ENCODE assay signal across 26 cellular contexts in genomic region chr17:34365340-34365739, GRCh38. TPM values are rescaled to one million over a fixed set of nuclear protein-coding genes. Genes with fewer than 3 reads are reported as not detected.
DNase-seq lines count a peak whose midpoint lies in the region; ATAC-seq and TF ChIP-seq lines count a peak whose summit lies in the region.
"Had no signal": no experiment of that assay in that cellular context is flagged by ENCODE, and none has a peak within 500 bp of the region (broad histone marks: within the 10 kb centered on the region; RNA-seq: fewer than 3 reads in every experiment).

No MANE protein-coding gene starts in this region.

- POLR2A ChIA-PET in naive thymus-derived CD8-positive, alpha-beta T cell (lab: Charles Lee) = no interaction called here

- DNase-seq in CMK (ENCODE audit: low read depth) (peak; percentile 31), GM12865 (ENCODE audit: low read depth) (peak; percentile 28), NB4 (ENCODE audit: low read depth) (peak; percentile 84), SHP77 (lab: John Stamatoyannopoulos, UW) (no peak), NCI-H1436 treated with DMSO at 0.1 percent for 48 hours (lab: John Stamatoyannopoulos, UW) (no peak)
- no peak for DNase-seq in activated T-helper 2 cell treated with anti-CD3 and anti-CD28 coated beads, Interferon-gamma antibody, Interleukin-2, Interleukin-4, amounts not matched to agents 10 μg/mL and 5 μg/mL and 100 μg/mL, durations not matched to agents 14 hours and 24 hours and 36 hours (ENCODE audit: low spot score)
- no peak for DNase-seq in activated CD4-positive, CD25-positive, alpha-beta regulatory T cell treated with anti-CD3 and anti-CD28 coated beads, Interleukin-2, amount 50 U/mL, for 72 hours
- no peak for DNase-seq in naive thymus-derived CD8-positive, alpha-beta T cell
- DNase-seq: activated T-cell treated with anti-CD3 and anti-CD28 coated beads, Interleukin-2, amount 50 U/mL, for 4 hours; GM23248; heart right ventricle; immature natural killer cell; left lung; ovary; Peyer's patch; stimulated activated CD4-positive, alpha-beta T cell treated with anti-CD3 and anti-CD28 coated beads, Interleukin-12 subunit alpha, Interleukin-12 subunit beta, amount 100 ng/mL, for 4 hours; T-helper 9 cell; transverse colon had no signal

- H3K36me3 Mint-ChIP-seq in activated T-helper 2 cell treated with anti-CD3 and anti-CD28 coated beads, Interferon-gamma antibody, Interleukin-2, Interleukin-4, amounts not matched to agents 10 μg/mL and 5 μg/mL and 100 μg/mL, durations not matched to agents 14 hours and 24 hours and 36 hours (ENCODE audit: low read depth) = peaks cover 4% of the 10 kb centered on the region
- no peaks in the 10 kb centered on the region for H3K36me3 Mint-ChIP-seq in naive thymus-derived CD8-positive, alpha-beta T cell
- H3K36me3 Mint-ChIP-seq: activated naive CD4-positive, alpha-beta T cell treated with anti-CD3 and anti-CD28 coated beads, Interleukin-2, amount 50 U/mL, for 72 hours; immature natural killer cell; mesothelial cell of epicardium; natural killer cell treated with Interleukin-12 subunit alpha and Interleukin-12 subunit beta and Interleukin-15 and Interleukin-18, amount 100 ng/mL, for 72 hours; WTC11 had no signal

- TF ChIP-seq POLR2A in NB4 (IDR thresholded peaks at IDR 0.05; ENCODE audit: extremely low read depth, insufficient read length) = no peak

- H3K27me3 Mint-ChIP-seq in activated T-helper 2 cell treated with anti-CD3 and anti-CD28 coated beads, Interferon-gamma antibody, Interleukin-2, Interleukin-4, amounts not matched to agents 10 μg/mL and 5 μg/mL and 100 μg/mL, durations not matched to agents 14 hours and 24 hours and 36 hours (ENCODE audit: low read depth) = peaks cover 1% of the 10 kb centered on the region
- H3K27me3 Mint-ChIP-seq in naive thymus-derived CD8-positive, alpha-beta T cell = peaks cover 0 to 10% (median 4%) of the 10 kb centered on the region in 5 donors

- H3K4me3 ChIP-seq in GM12865 (ENCODE audit: low read depth, low read length) (no peak overlapping the region), NB4 (ENCODE audit: low read depth, low read length) (no peak overlapping the region)
- H3K4me3 ChIP-seq: GM23248, heart right ventricle, left lung, ovary, Peyer's patch, right atrium auricular region, SK-N-MC, transverse colon had no signal

- H3K9me3 Mint-ChIP-seq in activated T-helper 2 cell treated with anti-CD3 and anti-CD28 coated beads, Interferon-gamma antibody, Interleukin-2, Interleukin-4, amounts not matched to agents 10 μg/mL and 5 μg/mL and 100 μg/mL, durations not matched to agents 14 hours and 24 hours and 36 hours = no peaks in the 10 kb centered on the region
- H3K9me3 Mint-ChIP-seq in naive thymus-derived CD8-positive, alpha-beta T cell = no peaks in the 10 kb centered on the region
- H3K9me3 Mint-ChIP-seq: activated naive CD4-positive, alpha-beta T cell treated with anti-CD3 and anti-CD28 coated beads, Interleukin-2, amount 50 U/mL, for 72 hours; activated T-cell treated with anti-CD3 and anti-CD28 coated beads, Interleukin-2, amount 50 U/mL, for 4 hours; central memory CD8-positive, alpha-beta T cell; immature natural killer cell; mesothelial cell of epicardium; natural killer cell treated with Interleukin-12 subunit alpha and Interleukin-12 subunit beta and Interleukin-15 and Interleukin-18, amount 100 ng/mL, for 72 hours; WTC11 had no signal

- ATAC-seq in naive thymus-derived CD8-positive, alpha-beta T cell = no peak
- ATAC-seq: activated naive CD4-positive, alpha-beta T cell treated with anti-CD3 and anti-CD28 coated beads, Interleukin-2, amount 50 U/mL, for 72 hours; activated T-cell treated with anti-CD3 and anti-CD28 coated beads, Interleukin-2, amount 50 U/mL, for 4 hours; heart right ventricle; left lung; natural killer cell treated with Interleukin-12 subunit alpha and Interleukin-12 subunit beta and Interleukin-15 and Interleukin-18, amount 100 ng/mL, for 72 hours; WTC11 had no signal

- peaks cover 72% of the 10 kb centered on the region for H3K4me1 Mint-ChIP-seq in activated T-helper 2 cell treated with anti-CD3 and anti-CD28 coated beads, Interferon-gamma antibody, Interleukin-2, Interleukin-4, amounts not matched to agents 10 μg/mL and 5 μg/mL and 100 μg/mL, durations not matched to agents 14 hours and 24 hours and 36 hours (ENCODE audit: low read depth)
- H3K4me1 Mint-ChIP-seq in naive thymus-derived CD8-positive, alpha-beta T cell = peaks cover 6 to 25% (median 21%) of the 10 kb centered on the region in 4 donors
- H3K4me1 Mint-ChIP-seq: central memory CD8-positive, alpha-beta T cell; mesothelial cell of epicardium had no signal

- H3K27ac Mint-ChIP-seq in activated T-helper 2 cell treated with anti-CD3 and anti-CD28 coated beads, Interferon-gamma antibody, Interleukin-2, Interleukin-4, amounts not matched to agents 10 μg/mL and 5 μg/mL and 100 μg/mL, durations not matched to agents 14 hours and 24 hours and 36 hours = peak overlapping the region; percentile 7
- H3K27ac Mint-ChIP-seq in naive thymus-derived CD8-positive, alpha-beta T cell = no peak overlapping the region
- H3K27ac Mint-ChIP-seq: activated naive CD4-positive, alpha-beta T cell treated with anti-CD3 and anti-CD28 coated beads, Interleukin-2, amount 50 U/mL, for 72 hours; immature natural killer cell; mesothelial cell of epicardium; natural killer cell treated with Interleukin-12 subunit alpha and Interleukin-12 subunit beta and Interleukin-15 and Interleukin-18, amount 100 ng/mL, for 72 hours; WTC11 had no signal

- intact Hi-C loops in activated T-helper 2 cell treated with anti-CD3 and anti-CD28 coated beads, Interferon-gamma antibody, Interleukin-2, Interleukin-4, amounts not matched to agents 10 μg/mL and 5 μg/mL and 100 μg/mL, durations not matched to agents 14 hours and 24 hours and 36 hours (cut with micrococcal nuclease) = loop anchor here (10.0 kb wide), 1 partner anchor 49 kb away; no protein-coding TSS in a partner anchor

- H3K4me3 Mint-ChIP-seq in activated T-helper 2 cell treated with anti-CD3 and anti-CD28 coated beads, Interferon-gamma antibody, Interleukin-2, Interleukin-4, amounts not matched to agents 10 μg/mL and 5 μg/mL and 100 μg/mL, durations not matched to agents 14 hours and 24 hours and 36 hours (ENCODE audit: low read depth) = no peak overlapping the region
- H3K4me3 Mint-ChIP-seq in naive thymus-derived CD8-positive, alpha-beta T cell = no peak overlapping the region
- H3K4me3 Mint-ChIP-seq: activated T-cell treated with anti-CD3 and anti-CD28 coated beads, Interleukin-2, amount 50 U/mL, for 4 hours; central memory CD8-positive, alpha-beta T cell; immature natural killer cell; mesothelial cell of epicardium; natural killer cell treated with Interleukin-12 subunit alpha and Interleukin-12 subunit beta and Interleukin-15 and Interleukin-18, amount 100 ng/mL, for 72 hours; WTC11 had no signal

- TF ChIP-seq CTCF in GM12865 (IDR thresholded peaks at IDR 0.05; ENCODE audit: insufficient read depth, low read depth, low read length, missing control alignments) = no peak
- no peak for TF ChIP-seq CTCF in NB4 (IDR thresholded peaks at IDR 0.05; ENCODE audit: low read depth, low read length)

RNA-seq across cellular contexts. Expression of gene CCL1, which starts 2.3 kb away (rescaled TPM):
- total RNA-seq in activated T-helper 2 cell treated with anti-CD3 and anti-CD28 coated beads, Interferon-gamma antibody, Interleukin-2, Interleukin-4, amounts not matched to agents 10 μg/mL and 5 μg/mL and 100 μg/mL, durations not matched to agents 14 hours and 24 hours and 36 hours = 88.1 and 98.4 TPM in 2 replicates
- total RNA-seq in naive thymus-derived CD8-positive, alpha-beta T cell = not detected
- polyA plus RNA-seq in naive thymus-derived CD8-positive, alpha-beta T cell = not detected
- total RNA-seq: activated naive CD4-positive, alpha-beta T cell treated with anti-CD3 and anti-CD28 coated beads, Interleukin-2, amount 50 U/mL, for 72 hours; fibroblast of villous mesenchyme; GM23248; heart right ventricle; left lung; mesothelial cell of epicardium; ovary; Peyer's patch; right atrium auricular region; transverse colon; WTC11 had no signal
- polyA plus RNA-seq: GM23248, heart right ventricle, immature natural killer cell, ovary had no signal

RNA-seq across cellular contexts. Expression of gene CCL13, which starts 9.1 kb away (rescaled TPM):
- not detected in 2 replicates for total RNA-seq in activated T-helper 2 cell treated with anti-CD3 and anti-CD28 coated beads, Interferon-gamma antibody, Interleukin-2, Interleukin-4, amounts not matched to agents 10 μg/mL and 5 μg/mL and 100 μg/mL, durations not matched to agents 14 hours and 24 hours and 36 hours
- total RNA-seq in naive thymus-derived CD8-positive, alpha-beta T cell = not detected
- polyA plus RNA-seq in naive thymus-derived CD8-positive, alpha-beta T cell = not detected
- total RNA-seq: activated naive CD4-positive, alpha-beta T cell treated with anti-CD3 and anti-CD28 coated beads, Interleukin-2, amount 50 U/mL, for 72 hours; activated T-cell treated with anti-CD3 and anti-CD28 coated beads, Interleukin-2, amount 50 U/mL, for 4 hours; fibroblast of villous mesenchyme; GM23248; mesothelial cell of epicardium; natural killer cell treated with Interleukin-12 subunit alpha and Interleukin-12 subunit beta and Interleukin-15 and Interleukin-18, amount 100 ng/mL, for 72 hours; WTC11 had no signal
- polyA plus RNA-seq: GM23248, immature natural killer cell had no signal

RNA-seq across cellular contexts. Expression of gene CCL8, which starts 46.1 kb away (rescaled TPM):
- not detected in 2 replicates for total RNA-seq in activated T-helper 2 cell treated with anti-CD3 and anti-CD28 coated beads, Interferon-gamma antibody, Interleukin-2, Interleukin-4, amounts not matched to agents 10 μg/mL and 5 μg/mL and 100 μg/mL, durations not matched to agents 14 hours and 24 hours and 36 hours
- total RNA-seq in naive thymus-derived CD8-positive, alpha-beta T cell = not detected
- not detected for polyA plus RNA-seq in naive thymus-derived CD8-positive, alpha-beta T cell
- total RNA-seq: activated naive CD4-positive, alpha-beta T cell treated with anti-CD3 and anti-CD28 coated beads, Interleukin-2, amount 50 U/mL, for 72 hours; activated T-cell treated with anti-CD3 and anti-CD28 coated beads, Interleukin-2, amount 50 U/mL, for 4 hours; fibroblast of villous mesenchyme; GM23248; mesothelial cell of epicardium; natural killer cell treated with Interleukin-12 subunit alpha and Interleukin-12 subunit beta and Interleukin-15 and Interleukin-18, amount 100 ng/mL, for 72 hours; WTC11 had no signal
- polyA plus RNA-seq: GM23248, immature natural killer cell had no signal

Comparison
In these comparisons a context has a peak if more than half of its experiments do, and no peak if none do; other contexts are left out.
1. DNase-seq: peak in CMK (single experiment), GM12865 (single experiment) and NB4 (single experiment); none in activated T-helper 2 cell treated with anti-CD3 and anti-CD28 coated beads, Interferon-gamma antibody, Interleukin-2, Interleukin-4, amounts not matched to agents 10 μg/mL and 5 μg/mL and 100 μg/mL, durations not matched to agents 14 hours and 24 hours and 36 hours (single experiment), SHP77 (0 of 2), activated CD4-positive, CD25-positive, alpha-beta regulatory T cell treated with anti-CD3 and anti-CD28 coated beads, Interleukin-2, amount 50 U/mL, for 72 hours (single experiment), naive thymus-derived CD8-positive, alpha-beta T cell (0 of 10) and NCI-H1436 treated with DMSO at 0.1 percent for 48 hours (single experiment).
2. RNA of gene CCL1, which starts 2.3 kb away (total RNA-seq): 88.1 to 98.4 TPM in activated T-helper 2 cell treated with anti-CD3 and anti-CD28 coated beads, Interferon-gamma antibody, Interleukin-2, Interleukin-4, amounts not matched to agents 10 μg/mL and 5 μg/mL and 100 μg/mL, durations not matched to agents 14 hours and 24 hours and 36 hours; not detected in naive thymus-derived CD8-positive, alpha-beta T cell; every median in the first group is over 10 times any median in the second.